Comparison of ENCODE assay signal across 23 cellular contexts in genomic region chr2:241329669-241330615, GRCh38. TPM values are rescaled to one million over a fixed set of nuclear protein-coding genes. Genes with fewer than 3 reads are reported as not detected.
DNase-seq lines count a peak whose midpoint lies in the region; TF ChIP-seq lines count a peak whose summit lies in the region.
"Had no signal": no experiment of that assay in that cellular context is flagged by ENCODE, and none has a peak within 500 bp of the region (broad histone marks: within the 10 kb centered on the region; RNA-seq: fewer than 3 reads in every experiment).

No MANE protein-coding gene starts in this region.

- H3K27me3 Mint-ChIP-seq in Calu3 (ENCODE audit: unreplicated experiment), result no peaks in the 10 kb centered on the region
- no peaks in the 10 kb centered on the region for H3K27me3 Mint-ChIP-seq in endothelial cell (ENCODE audit: unreplicated experiment)
- H3K27me3 Mint-ChIP-seq in progenitor cell of endocrine pancreas, result no peaks in the 10 kb centered on the region
- H3K27me3 Mint-ChIP-seq: activated CD4-positive, alpha-beta T cell treated with anti-CD3 and anti-CD28 coated beads, Interleukin-2, amount 10 ng/mL, durations not matched to agents 24 days and 14 days; activated naive CD8-positive, alpha-beta T cell treated with anti-CD3 and anti-CD28 coated beads, Interleukin-2, amount 10 ng/mL, durations not matched to agents 7 days and 5 days; CD4-positive, alpha-beta memory T cell; memory B cell; stimulated activated naive CD8-positive, alpha-beta T cell treated with anti-CD3 and anti-CD28 coated beads, Interleukin-15, amount 100 ng/mL, for 72 hours had no signal

- H3K4me3 Mint-ChIP-seq in Calu3 (ENCODE audit: low read depth, unreplicated experiment), result no peak overlapping the region
- no peak overlapping the region for H3K4me3 Mint-ChIP-seq in endothelial cell (ENCODE audit: unreplicated experiment)
- H3K4me3 Mint-ChIP-seq in progenitor cell of endocrine pancreas (ENCODE audit: low read depth), result no peak overlapping the region
- H3K4me3 Mint-ChIP-seq: activated CD4-positive, alpha-beta T cell treated with anti-CD3 and anti-CD28 coated beads, Interleukin-2, amount 10 ng/mL, durations not matched to agents 24 days and 14 days; activated naive CD8-positive, alpha-beta T cell treated with anti-CD3 and anti-CD28 coated beads, Interleukin-2, amount 10 ng/mL, durations not matched to agents 7 days and 5 days; CD4-positive, alpha-beta memory T cell; memory B cell; stimulated activated naive CD8-positive, alpha-beta T cell treated with anti-CD3 and anti-CD28 coated beads, Interleukin-15, amount 100 ng/mL, for 72 hours had no signal

- CTCF ChIA-PET in Calu3 (lab: Charles Lee), result no interaction called here
- CTCF ChIA-PET in RWPE1 (lab: Yijun Ruan, JAX), result interaction anchor here (0.7 to 0.8 kb wide), 2 partner anchors 14 to 63 kb away, joined by 3 to 7 read pairs; partner anchors contain the start of genes HDLBP and SEPTIN2

- H3K36me3 Mint-ChIP-seq in Calu3 (ENCODE audit: insufficient read depth, unreplicated experiment), result peaks cover 67% of the 10 kb centered on the region
- peaks cover 35% of the 10 kb centered on the region for H3K36me3 Mint-ChIP-seq in endothelial cell (ENCODE audit: low read depth, unreplicated experiment)
- H3K36me3 Mint-ChIP-seq in progenitor cell of endocrine pancreas (ENCODE audit: insufficient read depth), result peaks cover 37% of the 10 kb centered on the region

- DNase-seq in Calu3 (no peak), RWPE1 (ENCODE audit: low spot score) (no peak), endothelial cell (ENCODE audit: low spot score) (no peak), progenitor cell of endocrine pancreas (ENCODE audit: low spot score, unreplicated experiment) (no peak), hippocampal formation (lab: John Stamatoyannopoulos, UW) (no peak), cerebellar cortex (ENCODE audit: low spot score) (no peak), LoVo (ENCODE audit: low spot score) (no peak), GOT3 (lab: John Stamatoyannopoulos, UW) (no peak)
- DNase-seq: activated CD4-positive, alpha-beta T cell treated with anti-CD3 and anti-CD28 coated beads, Interleukin-2, amount 10 ng/mL, durations not matched to agents 24 days and 14 days; activated naive CD8-positive, alpha-beta T cell treated with anti-CD3 and anti-CD28 coated beads, Interleukin-2, amount 10 ng/mL, durations not matched to agents 7 days and 5 days; CD4-positive, alpha-beta memory T cell; DMS153; effector CD4-positive, alpha-beta T cell; glutamatergic neuron; NCI-H1048; NCI-H1930; NCI-H226; stimulated activated naive CD8-positive, alpha-beta T cell treated with anti-CD3 and anti-CD28 coated beads, Interleukin-15, amount 100 ng/mL, for 72 hours; T-helper 1 cell; transverse colon had no signal

- BruUV-seq in Calu3 (replicated peaks; lab: Mats Ljungman, UMichigan), result no TSS peak

- intact Hi-C loops in Calu3 (cut with micrococcal nuclease; ENCODE audit: unreplicated experiment), result no loop called here

- H3K4me1 Mint-ChIP-seq in Calu3 (ENCODE audit: low read depth, unreplicated experiment), result peaks cover 7% of the 10 kb centered on the region
- no peaks in the 10 kb centered on the region for H3K4me1 Mint-ChIP-seq in endothelial cell (ENCODE audit: unreplicated experiment)
- H3K4me1 Mint-ChIP-seq in progenitor cell of endocrine pancreas (ENCODE audit: low read depth), result peaks cover 2% of the 10 kb centered on the region

- H3K27ac ChIP-seq in RWPE1, result peak overlapping the region; percentile 85
- H3K27ac ChIP-seq: KMS-11, transverse colon had no signal

- H3K27ac Mint-ChIP-seq in Calu3 (ENCODE audit: unreplicated experiment) (peak overlapping the region; percentile 25), endothelial cell (ENCODE audit: unreplicated experiment) (peak overlapping the region; percentile 25), progenitor cell of endocrine pancreas (peak overlapping the region; percentile 76)
- H3K27ac Mint-ChIP-seq: activated CD4-positive, alpha-beta T cell treated with anti-CD3 and anti-CD28 coated beads, Interleukin-2, amount 10 ng/mL, durations not matched to agents 24 days and 14 days; activated naive CD8-positive, alpha-beta T cell treated with anti-CD3 and anti-CD28 coated beads, Interleukin-2, amount 10 ng/mL, durations not matched to agents 7 days and 5 days; activated T-helper 2 cell treated with anti-CD3 and anti-CD28 coated beads, Interferon-gamma antibody, Interleukin-2, Interleukin-4, amounts not matched to agents 10 μg/mL and 5 μg/mL and 100 μg/mL, durations not matched to agents 14 hours and 24 hours and 36 hours; memory B cell; stimulated activated naive CD8-positive, alpha-beta T cell treated with anti-CD3 and anti-CD28 coated beads, Interleukin-15, amount 100 ng/mL, for 72 hours had no signal

- POLR2A ChIA-PET in RWPE1 (lab: Yijun Ruan, JAX; ENCODE audit: low non-redundant PET), result no interaction called here

- H3K9me3 Mint-ChIP-seq in Calu3 (ENCODE audit: low read depth, unreplicated experiment), result no peaks in the 10 kb centered on the region
- H3K9me3 Mint-ChIP-seq in endothelial cell (ENCODE audit: unreplicated experiment), result no peaks in the 10 kb centered on the region
- no peaks in the 10 kb centered on the region for H3K9me3 Mint-ChIP-seq in progenitor cell of endocrine pancreas (ENCODE audit: low read depth)
- H3K9me3 Mint-ChIP-seq: activated CD4-positive, alpha-beta T cell treated with anti-CD3 and anti-CD28 coated beads, Interleukin-2, amount 10 ng/mL, durations not matched to agents 24 days and 14 days; activated naive CD8-positive, alpha-beta T cell treated with anti-CD3 and anti-CD28 coated beads, Interleukin-2, amount 10 ng/mL, durations not matched to agents 7 days and 5 days; activated T-helper 2 cell treated with anti-CD3 and anti-CD28 coated beads, Interferon-gamma antibody, Interleukin-2, Interleukin-4, amounts not matched to agents 10 μg/mL and 5 μg/mL and 100 μg/mL, durations not matched to agents 14 hours and 24 hours and 36 hours; CD4-positive, alpha-beta memory T cell; memory B cell; stimulated activated naive CD8-positive, alpha-beta T cell treated with anti-CD3 and anti-CD28 coated beads, Interleukin-15, amount 100 ng/mL, for 72 hours had no signal

- TF ChIP-seq CTCF in Calu3 (IDR thresholded peaks at IDR 0.05; ENCODE audit: unreplicated experiment), result no peak
- no peak for TF ChIP-seq CTCF in RWPE1 (conservative IDR thresholded peaks at IDR 0.05; ENCODE audit: low read depth)
- no peak for TF ChIP-seq CTCF in endothelial cell (IDR thresholded peaks at IDR 0.05; ENCODE audit: unreplicated experiment)
- TF ChIP-seq CTCF in progenitor cell of endocrine pancreas (IDR thresholded peaks at IDR 0.05; ENCODE audit: unreplicated experiment), result no peak

RNA-seq across cellular contexts. Expression of gene SEPTIN2, which starts 14.2 kb away (rescaled TPM):
- 413 and 445 TPM in 2 replicates for total RNA-seq in Calu3 (2022)
- total RNA-seq in endothelial cell (ENCODE audit: unreplicated experiment), result 487 TPM
- 445 and 460 TPM in 2 replicates for total RNA-seq in progenitor cell of endocrine pancreas

RNA-seq across cellular contexts. Expression of gene HDLBP, which starts 14.5 kb away (rescaled TPM):
- total RNA-seq in Calu3 (2022) (429 and 493 TPM in 2 replicates), endothelial cell (ENCODE audit: unreplicated experiment) (364 TPM), progenitor cell of endocrine pancreas (388 and 399 TPM in 2 replicates)

RNA-seq across cellular contexts. Expression of gene FARP2, which starts 26.1 kb away (rescaled TPM):
- 59.0 and 67.7 TPM in 2 replicates for total RNA-seq in Calu3 (2022)
- total RNA-seq in endothelial cell (ENCODE audit: unreplicated experiment), result 19.1 TPM
- total RNA-seq in progenitor cell of endocrine pancreas, result 63.6 and 67.0 TPM in 2 replicates

Comparison
In these comparisons a context has a peak if more than half of its experiments do, and no peak if none do; other contexts are left out.
1. H3K27ac Mint-ChIP-seq: peak in every context shown above with its lines; median percentile 76 in progenitor cell of endocrine pancreas; 25 in Calu3; 25 in endothelial cell.